Comparison of ENCODE assay signal across 1 cellular context in the genomic region with DNA sequence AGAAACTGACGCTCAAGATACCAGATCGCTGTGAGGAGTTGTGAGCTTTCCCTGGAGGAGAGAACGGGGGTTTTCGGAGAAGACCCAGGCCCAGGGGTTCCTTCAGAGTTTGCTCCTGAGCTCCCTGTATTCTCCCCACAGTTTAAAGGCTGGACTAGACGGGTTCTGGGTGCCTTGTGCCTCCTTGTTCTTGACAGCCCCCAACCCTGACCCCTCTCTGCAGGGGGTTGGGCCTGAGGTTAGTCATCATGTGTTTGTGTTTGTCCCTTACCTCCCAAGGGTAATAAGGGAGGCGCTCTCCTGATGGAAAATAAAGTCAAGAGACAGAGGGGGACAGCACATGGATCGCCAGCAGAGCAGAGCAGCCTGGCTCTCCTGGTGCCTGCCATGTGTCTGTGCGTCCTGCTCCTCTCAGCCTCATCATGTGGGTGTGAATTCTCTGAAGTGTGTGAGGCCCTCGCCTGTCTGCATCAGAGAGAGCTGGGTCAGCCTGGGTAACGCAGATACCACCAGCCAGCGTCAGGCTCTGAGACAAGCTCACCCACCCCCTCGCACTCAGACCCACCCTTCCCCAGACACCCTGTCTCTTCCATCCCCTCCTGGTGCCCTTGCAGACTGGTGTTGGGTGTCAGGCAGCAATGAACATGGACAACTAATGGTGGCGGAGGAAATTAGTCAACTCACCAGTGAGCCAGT.
A peak's percentile ranks its signal among the peaks of the same experiment; 100 is the strongest.
TF ChIP-seq lines count a peak whose summit lies in the region.

No MANE protein-coding gene starts in this region.

TF ChIP-seq in HCT116, 20 proteins besides CTCF, POLR2A, EP300 and RAD21 (continued from another document):
- TF ChIP-seq, protein P1, sequence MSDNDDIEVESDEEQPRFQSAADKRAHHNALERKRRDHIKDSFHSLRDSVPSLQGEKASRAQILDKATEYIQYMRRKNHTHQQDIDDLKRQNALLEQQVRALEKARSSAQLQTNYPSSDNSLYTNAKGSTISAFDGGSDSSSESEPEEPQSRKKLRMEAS (IDR thresholded peaks at IDR 0.05): 0 out of 2 replicates have a peak, but pooled peaks have one; percentile 23
- TF ChIP-seq YY1 (IDR thresholded peaks at IDR 0.05; ENCODE audit: extremely low read depth, insufficient replicate concordance, low read depth, low read length) (peak; percentile 34), SIN3A (IDR thresholded peaks at IDR 0.05; ENCODE audit: low read depth) (no peak), POLR2AphosphoS5 (IDR thresholded peaks at IDR 0.05; ENCODE audit: low read depth, low read length) (0 out of 2 replicates have a peak, but pooled peaks have one; percentile 25)
- TF ChIP-seq, protein P2, sequence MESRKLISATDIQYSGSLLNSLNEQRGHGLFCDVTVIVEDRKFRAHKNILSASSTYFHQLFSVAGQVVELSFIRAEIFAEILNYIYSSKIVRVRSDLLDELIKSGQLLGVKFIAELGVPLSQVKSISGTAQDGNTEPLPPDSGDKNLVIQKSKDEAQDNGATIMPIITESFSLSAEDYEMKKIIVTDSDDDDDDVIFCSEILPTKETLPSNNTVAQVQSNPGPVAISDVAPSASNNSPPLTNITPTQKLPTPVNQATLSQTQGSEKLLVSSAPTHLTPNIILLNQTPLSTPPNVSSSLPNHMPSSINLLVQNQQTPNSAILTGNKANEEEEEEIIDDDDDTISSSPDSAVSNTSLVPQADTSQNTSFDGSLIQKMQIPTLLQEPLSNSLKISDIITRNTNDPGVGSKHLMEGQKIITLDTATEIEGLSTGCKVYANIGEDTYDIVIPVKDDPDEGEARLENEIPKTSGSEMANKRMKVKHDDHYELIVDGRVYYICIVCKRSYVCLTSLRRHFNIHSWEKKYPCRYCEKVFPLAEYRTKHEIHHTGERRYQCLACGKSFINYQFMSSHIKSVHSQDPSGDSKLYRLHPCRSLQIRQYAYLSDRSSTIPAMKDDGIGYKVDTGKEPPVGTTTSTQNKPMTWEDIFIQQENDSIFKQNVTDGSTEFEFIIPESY (IDR thresholded peaks at IDR 0.05; ENCODE audit: extremely low read depth, insufficient replicate concordance, low read length): no peak
